21 cellular contexts compared by ENCODE assay signal in genomic region chr12:64142784-64143183, GRCh38.
A peak's percentile ranks its signal among the peaks of the same experiment; 100 is the strongest.
DNase-seq lines count a peak whose midpoint lies in the region; TF ChIP-seq lines count a peak whose summit lies in the region.
"Had no signal": no experiment of that assay in that cellular context is flagged by ENCODE, and none has a peak within 500 bp of the region (broad histone marks: within the 10 kb centered on the region; RNA-seq: fewer than 3 reads in every experiment).

No MANE protein-coding gene starts in this region.

- H3K4me3 Mint-ChIP-seq in MCF 10A (ENCODE audit: unreplicated experiment), result no peak overlapping the region
- H3K4me3 Mint-ChIP-seq in chondrocyte (ENCODE audit: unreplicated experiment), result no peak overlapping the region
- H3K4me3 Mint-ChIP-seq in endothelial cell (ENCODE audit: unreplicated experiment), result peak overlapping the region; percentile 48
- H3K4me3 Mint-ChIP-seq in activated naive CD4-positive, alpha-beta T cell treated with anti-CD3 and anti-CD28 coated beads, Interleukin-2, amount 10 ng/mL, durations not matched to agents 7 days and 5 days, result no peak overlapping the region
- H3K4me3 Mint-ChIP-seq: B cell; CD4-positive, CD25-positive, alpha-beta regulatory T cell; CD8-positive, alpha-beta T cell; GM23338 had no signal

- CTCF ChIA-PET in MCF 10A (lab: Yijun Ruan, JAX), result interaction anchor here (1.0 kb wide), 1 partner anchor 113 kb away, joined by 3 read pairs; no protein-coding TSS in a partner anchor
- CTCF ChIA-PET in activated naive CD4-positive, alpha-beta T cell treated with anti-CD3 and anti-CD28 coated beads, Interleukin-2, amount 10 ng/mL, durations not matched to agents 7 days and 5 days (lab: Charles Lee), result no interaction called here

- POLR2A ChIA-PET in MCF 10A (lab: Yijun Ruan, JAX), result interaction anchor here (0.6 to 1.3 kb wide), 3 partner anchors 43 to 298 kb away, joined by 3 to 5 read pairs (median 3); partner anchors contain the start of gene SRGAP1

- H3K27ac Mint-ChIP-seq in MCF 10A (ENCODE audit: low read depth, unreplicated experiment) (no peak overlapping the region), chondrocyte (ENCODE audit: unreplicated experiment) (peak overlapping the region; percentile 30), endothelial cell (ENCODE audit: unreplicated experiment) (no peak overlapping the region)
- no peak overlapping the region for H3K27ac Mint-ChIP-seq in activated naive CD4-positive, alpha-beta T cell treated with anti-CD3 and anti-CD28 coated beads, Interleukin-2, amount 10 ng/mL, durations not matched to agents 7 days and 5 days
- H3K27ac Mint-ChIP-seq: B cell; CD4-positive, CD25-positive, alpha-beta regulatory T cell; CD8-positive, alpha-beta T cell; GM23338 had no signal

- H3K27me3 ChIP-seq in breast epithelium, result no peaks in the 10 kb centered on the region
- H3K27me3 ChIP-seq: BLaER1 had no signal

- TF ChIP-seq CTCF in MCF 10A (IDR thresholded peaks at IDR 0.05; ENCODE audit: unreplicated experiment), result no peak
- TF ChIP-seq CTCF in breast epithelium (IDR thresholded peaks at IDR 0.05), result no peak
- no peak for TF ChIP-seq CTCF in chondrocyte (IDR thresholded peaks at IDR 0.05)
- TF ChIP-seq CTCF in endothelial cell (IDR thresholded peaks at IDR 0.05; ENCODE audit: unreplicated experiment), result no peak

- no peaks in the 10 kb centered on the region for H3K9me3 Mint-ChIP-seq in MCF 10A (ENCODE audit: unreplicated experiment)
- no peaks in the 10 kb centered on the region for H3K9me3 Mint-ChIP-seq in chondrocyte (ENCODE audit: low read depth)
- H3K9me3 Mint-ChIP-seq in endothelial cell (ENCODE audit: unreplicated experiment), result no peaks in the 10 kb centered on the region
- H3K9me3 Mint-ChIP-seq in activated naive CD4-positive, alpha-beta T cell treated with anti-CD3 and anti-CD28 coated beads, Interleukin-2, amount 10 ng/mL, durations not matched to agents 7 days and 5 days, result no peaks in the 10 kb centered on the region
- H3K9me3 Mint-ChIP-seq: CD8-positive, alpha-beta T cell; GM23338 had no signal

- DNase-seq in MCF 10A (ENCODE audit: unreplicated experiment) (no peak), breast epithelium (ENCODE audit: low spot score in 2 of 2) (no peak), chondrocyte (ENCODE audit: low spot score) (no peak), endothelial cell (ENCODE audit: low spot score) (no peak), putamen (ENCODE audit: low spot score) (no peak), nucleus accumbens (lab: John Stamatoyannopoulos, UW) (no peak), NCI-H1105 treated with DMSO at 0.1 percent for 48 hours (lab: John Stamatoyannopoulos, UW) (no peak)
- no peak for DNase-seq in activated naive CD4-positive, alpha-beta T cell treated with anti-CD3 and anti-CD28 coated beads, Interleukin-2, amount 10 ng/mL, durations not matched to agents 7 days and 5 days
- DNase-seq: Calu3; CD4-positive, CD25-positive, alpha-beta regulatory T cell; CD8-positive, alpha-beta T cell; DMS53; DMS79 treated with DMSO at 0.1 percent for 48 hours; GF-D8; H7; HCEC 1CT had no signal

- H3K36me3 Mint-ChIP-seq in MCF 10A (ENCODE audit: insufficient read depth, unreplicated experiment) (peaks cover 33% of the 10 kb centered on the region), chondrocyte (ENCODE audit: low read depth) (peaks cover 24% of the 10 kb centered on the region), endothelial cell (ENCODE audit: low read depth, unreplicated experiment) (peaks cover 46% of the 10 kb centered on the region)
- H3K36me3 Mint-ChIP-seq in activated naive CD4-positive, alpha-beta T cell treated with anti-CD3 and anti-CD28 coated beads, Interleukin-2, amount 10 ng/mL, durations not matched to agents 7 days and 5 days, result no peaks in the 10 kb centered on the region

- no peaks in the 10 kb centered on the region for H3K4me1 ChIP-seq in breast epithelium

- H3K27ac ChIP-seq in breast epithelium, result no peak overlapping the region
- H3K27ac ChIP-seq: 22Rv1, BLaER1, C4-2B had no signal

- H3K36me3 ChIP-seq in breast epithelium, result no peaks in the 10 kb centered on the region
- H3K36me3 ChIP-seq: BLaER1 had no signal

- BruUV-seq in MCF 10A (replicated peaks; lab: Mats Ljungman, UMichigan), result TSS peak; percentile 7

- no peaks in the 10 kb centered on the region for H3K9me3 ChIP-seq in breast epithelium
- H3K9me3 ChIP-seq: BLaER1 had no signal

- intact Hi-C loops in MCF 10A (cut with micrococcal nuclease) (no loop called here), breast epithelium (cut with DNase I; ENCODE audit: low total_unique reads) (no loop called here)

- no peak overlapping the region for H3K4me3 ChIP-seq in breast epithelium
- H3K4me3 ChIP-seq: BLaER1, GM23338 had no signal

- H3K27me3 Mint-ChIP-seq in MCF 10A (ENCODE audit: insufficient read depth, unreplicated experiment), result no peaks in the 10 kb centered on the region
- no peaks in the 10 kb centered on the region for H3K27me3 Mint-ChIP-seq in chondrocyte (ENCODE audit: low read depth)
- peaks cover 7% of the 10 kb centered on the region for H3K27me3 Mint-ChIP-seq in endothelial cell (ENCODE audit: unreplicated experiment)
- H3K27me3 Mint-ChIP-seq in activated naive CD4-positive, alpha-beta T cell treated with anti-CD3 and anti-CD28 coated beads, Interleukin-2, amount 10 ng/mL, durations not matched to agents 7 days and 5 days, result no peaks in the 10 kb centered on the region
- H3K27me3 Mint-ChIP-seq: B cell had no signal

- no peaks in the 10 kb centered on the region for H3K4me1 Mint-ChIP-seq in MCF 10A (ENCODE audit: insufficient read depth, unreplicated experiment)
- H3K4me1 Mint-ChIP-seq in chondrocyte (ENCODE audit: low read depth), result no peaks in the 10 kb centered on the region
- peaks cover 5% of the 10 kb centered on the region for H3K4me1 Mint-ChIP-seq in endothelial cell (ENCODE audit: unreplicated experiment)
- H3K4me1 Mint-ChIP-seq in activated naive CD4-positive, alpha-beta T cell treated with anti-CD3 and anti-CD28 coated beads, Interleukin-2, amount 10 ng/mL, durations not matched to agents 7 days and 5 days, result peaks cover 6% of the 10 kb centered on the region
- H3K4me1 Mint-ChIP-seq: GM23338 had no signal

- no peak for TF ChIP-seq POLR2A in breast epithelium (IDR thresholded peaks at IDR 0.05)
